ENCODE assay signal across 8 cellular contexts in the genomic region with DNA sequence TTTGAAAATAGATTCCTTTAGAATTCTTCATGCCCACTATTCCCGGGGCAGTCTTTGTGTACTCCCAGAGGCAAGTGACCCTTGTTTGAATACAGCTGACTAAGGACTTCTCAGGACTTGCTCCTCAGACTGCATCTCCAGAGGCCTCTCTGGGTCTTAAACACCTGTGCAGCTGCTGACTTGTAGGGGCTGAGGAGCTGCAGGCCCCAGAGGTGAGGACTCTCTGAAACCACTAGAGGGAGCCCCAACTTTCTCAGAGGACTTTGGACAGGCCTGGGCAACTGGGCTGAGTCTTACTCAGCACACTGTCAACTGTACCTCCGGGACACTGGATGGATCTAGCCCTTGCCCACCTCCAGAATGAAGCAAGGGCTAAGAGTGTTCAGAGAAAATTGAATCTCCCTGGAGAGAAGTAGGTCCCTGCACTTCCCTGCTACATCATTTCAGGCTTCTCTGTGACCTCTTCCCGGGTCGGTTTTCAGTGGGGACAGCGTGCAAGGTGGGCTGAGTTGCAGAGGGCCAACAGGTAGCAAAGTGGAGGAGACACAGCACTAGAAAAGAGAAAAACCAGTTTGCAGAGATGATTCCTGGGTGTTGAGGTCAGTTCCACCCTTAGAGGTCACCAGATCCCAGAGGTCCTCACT.
DNase-seq lines count a peak whose midpoint lies in the region; ATAC-seq and TF ChIP-seq lines count a peak whose summit lies in the region.

No MANE protein-coding gene starts in this region.

- no peak overlapping the region for H3K4me2 ChIP-seq in mesendoderm (ENCODE audit: low read length)

- TF ChIP-seq CTCF in MCF 10A (IDR thresholded peaks at IDR 0.05; ENCODE audit: unreplicated experiment) = peak; percentile 43
- TF ChIP-seq CTCF in breast epithelium (IDR thresholded peaks at IDR 0.05) = no peak
- TF ChIP-seq CTCF in HL-60 (IDR thresholded peaks at IDR 0.05; ENCODE audit: insufficient read depth, low read length) = peak; percentile 52

- H3K79me2 ChIP-seq in mesendoderm (ENCODE audit: control insufficient read depth, insufficient read depth, low read length) = no peaks in the 10 kb centered on the region

- H3K4ac ChIP-seq in mesendoderm (ENCODE audit: low read depth, low read length) = no peak overlapping the region

- POLR2A ChIA-PET in MCF 10A (lab: Yijun Ruan, JAX) = no interaction called here

- no peak overlapping the region for H2BK15ac ChIP-seq in mesendoderm (replicated peaks; ENCODE audit: low read depth)

- H3K79me1 ChIP-seq in mesendoderm (ENCODE audit: low read length) = no peaks in the 10 kb centered on the region

- H3K36me3 Mint-ChIP-seq in MCF 10A (ENCODE audit: insufficient read depth, unreplicated experiment) = no peaks in the 10 kb centered on the region

- no peaks in the 10 kb centered on the region for H3K9me3 ChIP-seq in breast epithelium

- H3K4me3 ChIP-seq in breast epithelium = no peak overlapping the region
- H3K4me3 ChIP-seq in HL-60 (replicated peaks; ENCODE audit: insufficient read depth, low read length) = no peak overlapping the region
- H3K4me3 ChIP-seq in mesendoderm (ENCODE audit: low read length) = no peak overlapping the region

- H4K5ac ChIP-seq in mesendoderm (ENCODE audit: low read length) = no peak overlapping the region

- H3K56ac ChIP-seq in mesendoderm (ENCODE audit: low read length) = no peak overlapping the region

- H3K4me3 Mint-ChIP-seq in MCF 10A (ENCODE audit: unreplicated experiment) = no peak overlapping the region

- DNase-seq in MCF 10A (ENCODE audit: unreplicated experiment) (peak; percentile 76), breast epithelium (ENCODE audit: low spot score in 2 of 2) (no peak), HL-60 (ENCODE audit: low read depth in 1 of 2, low spot score in 1 of 2) (peak in 1 of 2 experiments; percentile 34), OCI-M1 (lab: John Stamatoyannopoulos, UW) (peak; percentile 83), cerebellar cortex (ENCODE audit: low spot score) (peak; percentile 50), mesendoderm (peak; percentile 84), putamen (ENCODE audit: low spot score) (no peak)

- H2BK5ac ChIP-seq in mesendoderm (ENCODE audit: low read length) = no peak overlapping the region

- no peak overlapping the region for H3K27ac Mint-ChIP-seq in MCF 10A (ENCODE audit: low read depth, unreplicated experiment)

- intact Hi-C loops in MCF 10A (cut with micrococcal nuclease) (loop anchor here (1.0 to 5.0 kb wide), 2 partner anchors 43 to 931 kb away; no protein-coding TSS in a partner anchor), breast epithelium (cut with DNase I; ENCODE audit: low total_unique reads) (no loop called here)

- no TSS peak for BruUV-seq in MCF 10A (replicated peaks; lab: Mats Ljungman, UMichigan)

- CTCF ChIA-PET in MCF 10A (lab: Yijun Ruan, JAX) = interaction anchor here (0.6 to 1.3 kb wide), 6 partner anchors 13 to 949 kb away, joined by 3 to 7 read pairs (median 3); no protein-coding TSS in a partner anchor

- H3K27me3 Mint-ChIP-seq in MCF 10A (ENCODE audit: insufficient read depth, unreplicated experiment) = no peaks in the 10 kb centered on the region

- H3K23ac ChIP-seq in mesendoderm (ENCODE audit: low read length) = no peak overlapping the region

- H3K9me3 Mint-ChIP-seq in MCF 10A (ENCODE audit: unreplicated experiment) = no peaks in the 10 kb centered on the region

- no peak overlapping the region for H3K27ac ChIP-seq in breast epithelium
- no peak overlapping the region for H3K27ac ChIP-seq in HL-60 (replicated peaks)
- H3K27ac ChIP-seq in mesendoderm (ENCODE audit: low read depth, low read length) = no peak overlapping the region

- no peak overlapping the region for H3K9ac ChIP-seq in mesendoderm (ENCODE audit: low read length)

- H3K18ac ChIP-seq in mesendoderm (ENCODE audit: low read length) = no peak overlapping the region

- H2BK120ac ChIP-seq in mesendoderm (ENCODE audit: low read depth, low read length) = no peak overlapping the region

- H3K4me1 ChIP-seq in breast epithelium (no peaks in the 10 kb centered on the region), mesendoderm (ENCODE audit: control insufficient read depth, low read depth, low read length) (no peaks in the 10 kb centered on the region)

- H2AK5ac ChIP-seq in mesendoderm (ENCODE audit: low read length) = no peak overlapping the region

- WGBS in mesendoderm (ENCODE audit: extremely low coverage, insufficient coverage, low lambda C conversion rate) = no CpG with 5 or more reads among the region's 5 CpGs

- no peak for TF ChIP-seq POLR2A in breast epithelium (IDR thresholded peaks at IDR 0.05)

- H3K27me3 ChIP-seq in breast epithelium (no peaks in the 10 kb centered on the region), HL-60 (ENCODE audit: insufficient read depth, poor library complexity, severe bottlenecking) (no peaks in the 10 kb centered on the region), mesendoderm (ENCODE audit: insufficient read depth, low read length, poor library complexity) (no peaks in the 10 kb centered on the region)

- no peak overlapping the region for H4K8ac ChIP-seq in mesendoderm (ENCODE audit: low read depth, low read length)

- ATAC-seq in GM21619 (IDR thresholded peaks at IDR 0.05; ENCODE audit: unreplicated experiment) = peak; percentile 99

- no peaks in the 10 kb centered on the region for H3K4me1 Mint-ChIP-seq in MCF 10A (ENCODE audit: insufficient read depth, unreplicated experiment)

- H3K36me3 ChIP-seq in breast epithelium (no peaks in the 10 kb centered on the region), mesendoderm (ENCODE audit: control insufficient read depth, insufficient read depth, low read length) (no peaks in the 10 kb centered on the region)

Comparison
In these comparisons a context has a peak if more than half of its experiments do, and no peak if none do; other contexts are left out.
1. DNase-seq: peak in MCF 10A (single experiment), OCI-M1 (single experiment), cerebellar cortex (single experiment) and mesendoderm (single experiment); none in breast epithelium (0 of 2) and putamen (single experiment).
2. CTCF ChIP-seq: peak in MCF 10A (single experiment) and HL-60 (single experiment); none in breast epithelium (0 of 3).